In the genomic region with DNA sequence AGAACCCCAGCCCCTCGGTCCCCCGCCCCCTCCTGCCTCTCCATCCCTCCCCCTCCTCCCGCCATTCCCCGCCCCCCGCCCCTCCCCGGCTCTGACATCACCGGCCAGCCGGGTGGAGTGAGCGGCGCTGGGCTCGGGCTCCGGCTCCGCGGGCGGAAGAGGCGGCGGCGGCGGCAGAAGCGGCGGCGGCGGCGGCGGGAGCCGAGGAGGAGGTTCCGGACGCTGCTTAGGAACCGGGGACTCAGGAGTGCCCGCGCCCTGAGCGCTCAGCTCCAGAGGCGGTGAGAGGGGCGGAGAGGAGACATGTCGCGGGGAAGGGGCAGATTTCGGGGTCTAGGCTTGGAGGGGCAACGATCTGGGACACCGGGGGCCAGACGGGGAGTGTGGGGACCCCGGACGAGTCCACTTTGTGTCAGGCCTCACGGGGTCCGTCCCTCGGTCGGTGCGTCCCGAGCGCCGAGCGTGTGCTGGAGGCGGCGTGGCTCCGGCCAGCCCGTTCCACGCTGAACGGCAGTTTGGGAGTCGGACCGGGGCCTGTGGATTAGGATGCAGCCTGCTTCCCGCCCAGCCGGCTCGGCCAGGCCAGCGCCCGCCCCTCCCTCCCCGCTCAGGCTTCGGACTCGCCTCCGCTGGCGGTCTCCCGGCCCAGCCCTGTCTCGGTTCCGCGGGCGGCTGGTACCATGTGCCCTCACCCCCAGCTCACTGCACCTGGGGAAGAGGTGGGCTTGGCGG, we compare ENCODE assay signal across 8 cellular contexts. TPM values are rescaled to one million over a fixed set of nuclear protein-coding genes. Genes with fewer than 3 reads are reported as not detected.
A peak's percentile ranks its signal among the peaks of the same experiment; 100 is the strongest.
DNase-seq lines count a peak whose midpoint lies in the region; ATAC-seq and TF ChIP-seq lines count a peak whose summit lies in the region.

A gene with protein sequence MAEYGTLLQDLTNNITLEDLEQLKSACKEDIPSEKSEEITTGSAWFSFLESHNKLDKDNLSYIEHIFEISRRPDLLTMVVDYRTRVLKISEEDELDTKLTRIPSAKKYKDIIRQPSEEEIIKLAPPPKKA (plus strand): TSS at position 143 of the 732 bp plus-strand sequence. CDS start 6,161 bp downstream, outside the sequence.

- peak; percentile 58 for ATAC-seq in GM19035 (IDR thresholded peaks at IDR 0.05; ENCODE audit: unreplicated experiment)
- peak; percentile 73 to 77 for ATAC-seq in activated naive CD4-positive, alpha-beta T cell treated with anti-CD3 and anti-CD28 coated beads, Interleukin-2, amount 50 U/mL, for 72 hours

- peak within 1 kb of the TSS; percentile 85 to 93 for H3K27ac Mint-ChIP-seq in activated naive CD4-positive, alpha-beta T cell treated with anti-CD3 and anti-CD28 coated beads, Interleukin-2, amount 50 U/mL, for 72 hours
- H3K27ac Mint-ChIP-seq in glutamatergic neuron (ENCODE audit: unreplicated experiment) = peak within 1 kb of the TSS; percentile 54

- 0% methylated on average over 28 to 75 of the region's 75 CpGs for WGBS in ovary, 3 donors
- WGBS in testis, 2 donors = 0% methylated on average over 4 to 62 of the region's 75 CpGs

- TF ChIP-seq POLR2A in ovary (IDR thresholded peaks at IDR 0.05) (peak; percentile 80), testis (IDR thresholded peaks at IDR 0.05) (no peak)

- H3K4me1 ChIP-seq in ovary (ENCODE audit: insufficient read depth) = peaks cover 16% of the 10 kb centered on the region
- peaks cover 53% of the 10 kb centered on the region for H3K4me1 ChIP-seq in testis

- no peak for TF ChIP-seq EP300 in ovary (IDR thresholded peaks at IDR 0.05)

- H3K36me3 ChIP-seq in BJ (ENCODE audit: control insufficient read depth, insufficient read depth, low read length) (peaks cover 14% of the 10 kb centered on the region), ovary (no peaks in the 10 kb centered on the region), testis (ENCODE audit: low read depth, missing control alignments) (no peaks in the 10 kb centered on the region)

- peaks cover 28% of the 10 kb centered on the region for H3K4me1 Mint-ChIP-seq in glutamatergic neuron (ENCODE audit: low read depth, unreplicated experiment)

- CTCF ChIA-PET in BJ (lab: Yijun Ruan, JAX) = interaction anchor here (0.6 to 4.7 kb wide), 11 partner anchors 10 to 1733 kb away, joined by 3 to 45 read pairs (median 6); a partner anchor contains a TSS

- no peaks in the 10 kb centered on the region for H3K27me3 ChIP-seq in BJ (ENCODE audit: control insufficient read depth, insufficient read depth, low read length)
- H3K27me3 ChIP-seq in ovary = no peaks in the 10 kb centered on the region
- no peaks in the 10 kb centered on the region for H3K27me3 ChIP-seq in testis

- peaks cover 14% of the 10 kb centered on the region for H3K27me3 Mint-ChIP-seq in glutamatergic neuron (ENCODE audit: unreplicated experiment)

- peak within 1 kb of the TSS; percentile 43 to 83 for H3K27ac ChIP-seq in ovary
- peak within 1 kb of the TSS; percentile 86 to 91 for H3K27ac ChIP-seq in testis

- POLR2A ChIA-PET in BJ (lab: Charles Lee) = no interaction called here

- no peaks in the 10 kb centered on the region for H3K9me3 Mint-ChIP-seq in activated naive CD4-positive, alpha-beta T cell treated with anti-CD3 and anti-CD28 coated beads, Interleukin-2, amount 50 U/mL, for 72 hours
- peaks cover 4% of the 10 kb centered on the region for H3K9me3 Mint-ChIP-seq in glutamatergic neuron (ENCODE audit: unreplicated experiment)

- peak within 1 kb of the TSS; percentile 81 for H3K4me3 Mint-ChIP-seq in glutamatergic neuron (ENCODE audit: unreplicated experiment)

- intact Hi-C loops in ovary (cut with DNase I) = loop anchor here in 2 of 4 donors (5.0 kb wide), 1 partner anchor 103 kb away; no protein-coding TSS in a partner anchor
- intact Hi-C loops in testis (cut with DNase I; ENCODE audit: low total_unique reads) = no loop called here

- no peak for DNase-seq in BJ (ENCODE audit: low read depth)
- DNase-seq in HT1080 (ENCODE audit: low read depth) = peak; percentile 20
- peak; percentile 54 for DNase-seq in SKM-1 (lab: John Stamatoyannopoulos, UW; ENCODE audit: unreplicated experiment)
- DNase-seq in activated naive CD4-positive, alpha-beta T cell treated with anti-CD3 and anti-CD28 coated beads, Interleukin-2, amount 50 U/mL, for 72 hours (ENCODE audit: low spot score in 2 of 2) = peak; percentile 65 to 76
- peak; percentile 83 for DNase-seq in glutamatergic neuron
- peak; percentile 79 to 88 (median 84) for DNase-seq in ovary
- DNase-seq in testis = peak; percentile 81

- H3K36me3 Mint-ChIP-seq in activated naive CD4-positive, alpha-beta T cell treated with anti-CD3 and anti-CD28 coated beads, Interleukin-2, amount 50 U/mL, for 72 hours = no peaks in the 10 kb centered on the region
- no peaks in the 10 kb centered on the region for H3K36me3 Mint-ChIP-seq in glutamatergic neuron (ENCODE audit: unreplicated experiment)

- H3K9me3 ChIP-seq in ovary (no peaks in the 10 kb centered on the region), testis (no peaks in the 10 kb centered on the region)

- TF ChIP-seq CTCF in BJ (IDR thresholded peaks at IDR 0.05; ENCODE audit: insufficient read depth, low read depth, low read length) (no peak), glutamatergic neuron (IDR thresholded peaks at IDR 0.05; ENCODE audit: partially characterized antibody, unreplicated experiment) (no peak), ovary (IDR thresholded peaks at IDR 0.05) (no peak), testis (IDR thresholded peaks at IDR 0.05) (no peak)

- H3K4me3 ChIP-seq in BJ (ENCODE audit: low read depth, low read length) (peak within 1 kb of the TSS; percentile 97), ovary (peak within 1 kb of the TSS; percentile 92), testis (peak within 1 kb of the TSS; percentile 91 to 97)

RNA-seq across cellular contexts. Expression of the gene that starts here (rescaled TPM):
- 937 and 1,035 TPM in 2 replicates for polyA plus RNA-seq in BJ (2011; rRNA removed)
- polyA minus RNA-seq in BJ (2011; rRNA and poly(A)+ RNA removed) = 294 and 394 TPM in 2 replicates
- 129 and 187 TPM in 2 replicates for total RNA-seq in HT1080 (2014; rRNA removed; shearing (Covaris generic))
- polyA plus RNA-seq in HT1080 (2015; cell fraction: cytosol; rRNA removed) = 158 and 174 TPM in 2 replicates
- polyA plus RNA-seq in HT1080 (2015; cell fraction: nucleus; rRNA removed) = 58.4 and 68.9 TPM in 2 replicates
- total RNA-seq in activated naive CD4-positive, alpha-beta T cell treated with anti-CD3 and anti-CD28 coated beads, Interleukin-2, amount 50 U/mL, for 72 hours = 10 to 100 TPM; 37.2 to 53.7 TPM
- 44.6 TPM for total RNA-seq in glutamatergic neuron (ENCODE audit: unreplicated experiment)
- 100 to 1,000 TPM in 5 of 7 donors, 10 to 100 TPM in 2; 38.4 to 137 (median 135) TPM for total RNA-seq in ovary
- polyA plus RNA-seq in ovary = 100 to 1,000 TPM; 137 to 530 TPM
- total RNA-seq in testis = 100 to 1,000 TPM; 168 to 229 TPM
- polyA plus RNA-seq in testis (ENCODE audit: insufficient read depth, low read depth, low replicate concordance) = 421 TPM
